ENCODE assay signal across 1 cellular context in the genomic region with DNA sequence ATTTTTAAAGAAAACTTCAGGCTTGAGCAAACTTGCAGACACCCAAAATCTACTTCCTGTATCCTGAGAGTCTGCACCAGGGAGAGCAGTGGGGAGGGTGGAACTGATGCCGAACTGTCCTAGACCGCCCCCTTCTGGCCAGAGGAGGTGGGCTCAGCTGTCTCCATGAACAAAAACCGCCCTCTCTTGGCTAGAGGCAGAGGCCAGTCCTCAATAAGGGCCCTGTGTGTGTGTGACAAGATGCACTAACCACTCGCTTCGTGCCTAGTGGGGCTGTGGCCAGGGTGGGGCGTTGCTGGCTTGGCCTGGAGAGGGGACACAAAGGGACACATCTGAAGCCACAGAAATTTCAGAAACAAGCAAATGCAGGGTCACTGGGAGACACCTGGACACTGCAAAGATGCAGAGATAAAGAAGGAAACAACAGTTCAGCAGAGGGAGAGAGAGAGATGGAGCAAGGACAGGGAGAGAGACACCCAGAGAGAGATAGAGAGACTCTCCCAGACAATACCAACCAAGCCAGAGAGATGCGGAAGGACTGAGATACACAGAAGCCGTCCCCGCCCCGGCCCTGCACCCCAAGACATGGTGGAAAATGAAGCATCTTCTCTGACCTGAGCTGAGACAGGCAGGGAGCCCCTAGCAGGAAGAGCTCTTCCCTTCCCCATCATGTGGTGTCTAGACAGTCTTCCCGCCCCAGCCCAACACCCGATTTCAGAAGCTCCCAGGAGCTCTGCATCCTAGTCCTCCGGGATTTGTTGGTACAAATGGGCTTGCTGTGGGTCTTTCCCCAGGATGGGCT.
TF ChIP-seq lines count a peak whose summit lies in the region.

No MANE protein-coding gene starts in this region.

TF ChIP-seq in K562, 482 proteins besides CTCF, POLR2A, EP300 and RAD21 (continued from another document and continues in another):
- TF ChIP-seq, protein P1, sequence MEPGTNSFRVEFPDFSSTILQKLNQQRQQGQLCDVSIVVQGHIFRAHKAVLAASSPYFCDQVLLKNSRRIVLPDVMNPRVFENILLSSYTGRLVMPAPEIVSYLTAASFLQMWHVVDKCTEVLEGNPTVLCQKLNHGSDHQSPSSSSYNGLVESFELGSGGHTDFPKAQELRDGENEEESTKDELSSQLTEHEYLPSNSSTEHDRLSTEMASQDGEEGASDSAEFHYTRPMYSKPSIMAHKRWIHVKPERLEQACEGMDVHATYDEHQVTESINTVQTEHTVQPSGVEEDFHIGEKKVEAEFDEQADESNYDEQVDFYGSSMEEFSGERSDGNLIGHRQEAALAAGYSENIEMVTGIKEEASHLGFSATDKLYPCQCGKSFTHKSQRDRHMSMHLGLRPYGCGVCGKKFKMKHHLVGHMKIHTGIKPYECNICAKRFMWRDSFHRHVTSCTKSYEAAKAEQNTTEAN (CRISPR knock-in tag; IDR thresholded peaks at IDR 0.05) = peak; percentile 25; the same call in 1 of the 2 replicates
- TF ChIP-seq MXI1 (IDR thresholded peaks at IDR 0.05; ENCODE audit: low read depth, low read length) = no peak
- TF ChIP-seq SMARCC2 (IDR thresholded peaks at IDR 0.05; ENCODE audit: low read depth) = 0 out of 2 replicates have a peak, but pooled peaks have one; percentile 28
- TF ChIP-seq NRF1 (conservative IDR thresholded peaks at IDR 0.05 in 1 of 2, IDR thresholded peaks at IDR 0.05 in 1 of 2) = 0 out of 4 replicates have a peak, but pooled peaks of 1 of the 2 experiments have one; percentile 11
- no peak for TF ChIP-seq RFX7 (CRISPR knock-in tag; IDR thresholded peaks at IDR 0.05)
- no peak for TF ChIP-seq GTF2E2 (tag; IDR thresholded peaks at IDR 0.05)
- TF ChIP-seq, protein P2, sequence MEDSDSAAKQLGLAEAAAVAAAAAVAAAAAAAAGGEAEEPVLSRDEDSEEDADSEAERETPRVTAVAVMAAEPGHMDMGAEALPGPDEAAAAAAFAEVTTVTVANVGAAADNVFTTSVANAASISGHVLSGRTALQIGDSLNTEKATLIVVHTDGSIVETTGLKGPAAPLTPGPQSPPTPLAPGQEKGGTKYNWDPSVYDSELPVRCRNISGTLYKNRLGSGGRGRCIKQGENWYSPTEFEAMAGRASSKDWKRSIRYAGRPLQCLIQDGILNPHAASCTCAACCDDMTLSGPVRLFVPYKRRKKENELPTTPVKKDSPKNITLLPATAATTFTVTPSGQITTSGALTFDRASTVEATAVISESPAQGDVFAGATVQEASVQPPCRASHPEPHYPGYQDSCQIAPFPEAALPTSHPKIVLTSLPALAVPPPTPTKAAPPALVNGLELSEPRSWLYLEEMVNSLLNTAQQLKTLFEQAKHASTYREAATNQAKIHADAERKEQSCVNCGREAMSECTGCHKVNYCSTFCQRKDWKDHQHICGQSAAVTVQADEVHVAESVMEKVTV (CRISPR knock-in tag; IDR thresholded peaks at IDR 0.05) = peak; percentile 90
- no peak for TF ChIP-seq NR2C2 (CRISPR knock-in tag; IDR thresholded peaks at IDR 0.05)
- no peak; the same call in 1 of the 2 replicates for TF ChIP-seq NR2C2 (tag; IDR thresholded peaks at IDR 0.05)
- TF ChIP-seq BRF1 (IDR thresholded peaks at IDR 0.05; ENCODE audit: borderline replicate concordance, extremely low read depth, insufficient read length) = no peak
- peak; percentile 64; the same call in 1 of the 2 replicates for TF ChIP-seq KLF16 (IDR thresholded peaks at IDR 0.05)
- TF ChIP-seq MIER1 (IDR thresholded peaks at IDR 0.05; ENCODE audit: low read depth) = no peak
- TF ChIP-seq, protein P3, sequence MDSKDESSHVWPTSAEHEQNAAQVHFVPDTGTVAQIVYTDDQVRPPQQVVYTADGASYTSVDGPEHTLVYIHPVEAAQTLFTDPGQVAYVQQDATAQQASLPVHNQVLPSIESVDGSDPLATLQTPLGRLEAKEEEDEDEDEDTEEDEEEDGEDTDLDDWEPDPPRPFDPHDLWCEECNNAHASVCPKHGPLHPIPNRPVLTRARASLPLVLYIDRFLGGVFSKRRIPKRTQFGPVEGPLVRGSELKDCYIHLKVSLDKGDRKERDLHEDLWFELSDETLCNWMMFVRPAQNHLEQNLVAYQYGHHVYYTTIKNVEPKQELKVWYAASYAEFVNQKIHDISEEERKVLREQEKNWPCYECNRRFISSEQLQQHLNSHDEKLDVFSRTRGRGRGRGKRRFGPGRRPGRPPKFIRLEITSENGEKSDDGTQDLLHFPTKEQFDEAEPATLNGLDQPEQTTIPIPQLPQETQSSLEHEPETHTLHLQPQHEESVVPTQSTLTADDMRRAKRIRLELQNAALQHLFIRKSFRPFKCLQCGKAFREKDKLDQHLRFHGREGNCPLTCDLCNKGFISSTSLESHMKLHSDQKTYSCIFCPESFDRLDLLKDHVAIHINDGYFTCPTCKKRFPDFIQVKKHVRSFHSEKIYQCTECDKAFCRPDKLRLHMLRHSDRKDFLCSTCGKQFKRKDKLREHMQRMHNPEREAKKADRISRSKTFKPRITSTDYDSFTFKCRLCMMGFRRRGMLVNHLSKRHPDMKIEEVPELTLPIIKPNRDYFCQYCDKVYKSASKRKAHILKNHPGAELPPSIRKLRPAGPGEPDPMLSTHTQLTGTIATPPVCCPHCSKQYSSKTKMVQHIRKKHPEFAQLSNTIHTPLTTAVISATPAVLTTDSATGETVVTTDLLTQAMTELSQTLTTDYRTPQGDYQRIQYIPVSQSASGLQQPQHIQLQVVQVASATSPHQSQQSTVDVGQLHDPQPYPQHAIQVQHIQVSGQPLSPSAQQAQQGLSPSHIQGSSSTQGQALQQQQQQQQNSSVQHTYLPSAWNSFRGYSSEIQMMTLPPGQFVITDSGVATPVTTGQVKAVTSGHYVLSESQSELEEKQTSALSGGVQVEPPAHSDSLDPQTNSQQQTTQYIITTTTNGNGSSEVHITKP (IDR thresholded peaks at IDR 0.05; ENCODE audit: partially characterized antibody) = peak; percentile 43
- 0 out of 2 replicates have a peak, but pooled peaks have one; percentile 24 for TF ChIP-seq HDAC2 (IDR thresholded peaks at IDR 0.05)
- TF ChIP-seq CREM (IDR thresholded peaks at IDR 0.05; ENCODE audit: low read depth) = peak; percentile 51; the same call in 1 of the 2 replicates
- peak; percentile 38; the same call in 1 of the 2 replicates for TF ChIP-seq NBN (IDR thresholded peaks at IDR 0.05; ENCODE audit: low read depth)
- TF ChIP-seq ZNF146 (CRISPR knock-in tag; IDR thresholded peaks at IDR 0.05; ENCODE audit: unreplicated experiment) = no peak
- TF ChIP-seq LCOR (CRISPR knock-in tag; IDR thresholded peaks at IDR 0.05) = peak; percentile 70
- TF ChIP-seq MAFG (tag; conservative IDR thresholded peaks at IDR 0.05) = no peak
- no peak for TF ChIP-seq PTRF (tag; IDR thresholded peaks at IDR 0.05)
- TF ChIP-seq POLR2H (tag; IDR thresholded peaks at IDR 0.05; ENCODE audit: low read depth) = no peak
- TF ChIP-seq SREBF2 (CRISPR knock-in tag; IDR thresholded peaks at IDR 0.05) = no peak
- TF ChIP-seq ZNF263 (CRISPR knock-in tag; IDR thresholded peaks at IDR 0.05; ENCODE audit: borderline replicate concordance) = no peak
- TF ChIP-seq SPI1 (IDR thresholded peaks at IDR 0.05; ENCODE audit: borderline replicate concordance, low read depth, low read length) = peak; percentile 27; the same call in 1 of the 2 replicates
- TF ChIP-seq GABPB1 (CRISPR knock-in tag; IDR thresholded peaks at IDR 0.05) = peak; percentile 31; the same call in 1 of the 2 replicates
- TF ChIP-seq, protein P4, sequence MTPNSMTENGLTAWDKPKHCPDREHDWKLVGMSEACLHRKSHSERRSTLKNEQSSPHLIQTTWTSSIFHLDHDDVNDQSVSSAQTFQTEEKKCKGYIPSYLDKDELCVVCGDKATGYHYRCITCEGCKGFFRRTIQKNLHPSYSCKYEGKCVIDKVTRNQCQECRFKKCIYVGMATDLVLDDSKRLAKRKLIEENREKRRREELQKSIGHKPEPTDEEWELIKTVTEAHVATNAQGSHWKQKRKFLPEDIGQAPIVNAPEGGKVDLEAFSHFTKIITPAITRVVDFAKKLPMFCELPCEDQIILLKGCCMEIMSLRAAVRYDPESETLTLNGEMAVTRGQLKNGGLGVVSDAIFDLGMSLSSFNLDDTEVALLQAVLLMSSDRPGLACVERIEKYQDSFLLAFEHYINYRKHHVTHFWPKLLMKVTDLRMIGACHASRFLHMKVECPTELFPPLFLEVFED (CRISPR knock-in tag; conservative IDR thresholded peaks at IDR 0.05) = no peak
- no peak for TF ChIP-seq NFYB (IDR thresholded peaks at IDR 0.05; ENCODE audit: extremely low read depth, insufficient read length)
- TF ChIP-seq, protein P5, sequence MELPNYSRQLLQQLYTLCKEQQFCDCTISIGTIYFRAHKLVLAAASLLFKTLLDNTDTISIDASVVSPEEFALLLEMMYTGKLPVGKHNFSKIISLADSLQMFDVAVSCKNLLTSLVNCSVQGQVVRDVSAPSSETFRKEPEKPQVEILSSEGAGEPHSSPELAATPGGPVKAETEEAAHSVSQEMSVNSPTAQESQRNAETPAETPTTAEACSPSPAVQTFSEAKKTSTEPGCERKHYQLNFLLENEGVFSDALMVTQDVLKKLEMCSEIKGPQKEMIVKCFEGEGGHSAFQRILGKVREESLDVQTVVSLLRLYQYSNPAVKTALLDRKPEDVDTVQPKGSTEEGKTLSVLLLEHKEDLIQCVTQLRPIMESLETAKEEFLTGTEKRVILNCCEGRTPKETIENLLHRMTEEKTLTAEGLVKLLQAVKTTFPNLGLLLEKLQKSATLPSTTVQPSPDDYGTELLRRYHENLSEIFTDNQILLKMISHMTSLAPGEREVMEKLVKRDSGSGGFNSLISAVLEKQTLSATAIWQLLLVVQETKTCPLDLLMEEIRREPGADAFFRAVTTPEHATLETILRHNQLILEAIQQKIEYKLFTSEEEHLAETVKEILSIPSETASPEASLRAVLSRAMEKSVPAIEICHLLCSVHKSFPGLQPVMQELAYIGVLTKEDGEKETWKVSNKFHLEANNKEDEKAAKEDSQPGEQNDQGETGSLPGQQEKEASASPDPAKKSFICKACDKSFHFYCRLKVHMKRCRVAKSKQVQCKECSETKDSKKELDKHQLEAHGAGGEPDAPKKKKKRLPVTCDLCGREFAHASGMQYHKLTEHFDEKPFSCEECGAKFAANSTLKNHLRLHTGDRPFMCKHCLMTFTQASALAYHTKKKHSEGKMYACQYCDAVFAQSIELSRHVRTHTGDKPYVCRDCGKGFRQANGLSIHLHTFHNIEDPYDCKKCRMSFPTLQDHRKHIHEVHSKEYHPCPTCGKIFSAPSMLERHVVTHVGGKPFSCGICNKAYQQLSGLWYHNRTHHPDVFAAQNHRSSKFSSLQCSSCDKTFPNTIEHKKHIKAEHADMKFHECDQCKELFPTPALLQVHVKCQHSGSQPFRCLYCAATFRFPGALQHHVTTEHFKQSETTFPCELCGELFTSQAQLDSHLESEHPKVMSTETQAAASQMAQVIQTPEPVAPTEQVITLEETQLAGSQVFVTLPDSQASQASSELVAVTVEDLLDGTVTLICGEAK (IDR thresholded peaks at IDR 0.05) = 0 out of 2 replicates have a peak, but pooled peaks have one; percentile 25
- TF ChIP-seq, protein P5 (CRISPR knock-in tag; IDR thresholded peaks at IDR 0.05) = no peak
- TF ChIP-seq, protein P6, sequence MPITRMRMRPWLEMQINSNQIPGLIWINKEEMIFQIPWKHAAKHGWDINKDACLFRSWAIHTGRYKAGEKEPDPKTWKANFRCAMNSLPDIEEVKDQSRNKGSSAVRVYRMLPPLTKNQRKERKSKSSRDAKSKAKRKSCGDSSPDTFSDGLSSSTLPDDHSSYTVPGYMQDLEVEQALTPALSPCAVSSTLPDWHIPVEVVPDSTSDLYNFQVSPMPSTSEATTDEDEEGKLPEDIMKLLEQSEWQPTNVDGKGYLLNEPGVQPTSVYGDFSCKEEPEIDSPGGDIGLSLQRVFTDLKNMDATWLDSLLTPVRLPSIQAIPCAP (CRISPR knock-in tag; IDR thresholded peaks at IDR 0.05; ENCODE audit: borderline replicate concordance) = no peak
- TF ChIP-seq SMARCB1 (IDR thresholded peaks at IDR 0.05; ENCODE audit: insufficient read length, low read depth) = no peak
- TF ChIP-seq, protein P7, sequence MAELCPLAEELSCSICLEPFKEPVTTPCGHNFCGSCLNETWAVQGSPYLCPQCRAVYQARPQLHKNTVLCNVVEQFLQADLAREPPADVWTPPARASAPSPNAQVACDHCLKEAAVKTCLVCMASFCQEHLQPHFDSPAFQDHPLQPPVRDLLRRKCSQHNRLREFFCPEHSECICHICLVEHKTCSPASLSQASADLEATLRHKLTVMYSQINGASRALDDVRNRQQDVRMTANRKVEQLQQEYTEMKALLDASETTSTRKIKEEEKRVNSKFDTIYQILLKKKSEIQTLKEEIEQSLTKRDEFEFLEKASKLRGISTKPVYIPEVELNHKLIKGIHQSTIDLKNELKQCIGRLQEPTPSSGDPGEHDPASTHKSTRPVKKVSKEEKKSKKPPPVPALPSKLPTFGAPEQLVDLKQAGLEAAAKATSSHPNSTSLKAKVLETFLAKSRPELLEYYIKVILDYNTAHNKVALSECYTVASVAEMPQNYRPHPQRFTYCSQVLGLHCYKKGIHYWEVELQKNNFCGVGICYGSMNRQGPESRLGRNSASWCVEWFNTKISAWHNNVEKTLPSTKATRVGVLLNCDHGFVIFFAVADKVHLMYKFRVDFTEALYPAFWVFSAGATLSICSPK (IDR thresholded peaks at IDR 0.05; ENCODE audit: borderline replicate concordance) = no peak
- peak; percentile 57; the same call in 1 of the 2 replicates for TF ChIP-seq MTA3 (IDR thresholded peaks at IDR 0.05; ENCODE audit: borderline replicate concordance)
- no peak for TF ChIP-seq ZNF24 (IDR thresholded peaks at IDR 0.05)
- TF ChIP-seq CC2D1A (IDR thresholded peaks at IDR 0.05) = peak; percentile 86
- TF ChIP-seq MEF2A (IDR thresholded peaks at IDR 0.05; ENCODE audit: control insufficient read depth, low read depth, low read length) = no peak
